In genomic region chr12:53501615-53502181, GRCh38 we compare ENCODE assay signal across 8 cellular contexts. TPM values are rescaled to one million over a fixed set of nuclear protein-coding genes. Genes with fewer than 3 reads are reported as not detected.
A peak's percentile ranks its signal among the peaks of the same experiment; 100 is the strongest.
DNase-seq lines count a peak whose midpoint lies in the region; ATAC-seq and TF ChIP-seq lines count a peak whose summit lies in the region.

No MANE protein-coding gene starts in this region.

- POLR2A ChIA-PET in activated CD4-positive, alpha-beta T cell treated with anti-CD3 and anti-CD28 coated beads, Interleukin-2, amount 10 ng/mL, durations not matched to agents 7 days and 5 days (lab: Charles Lee): interaction anchor here (0.9 to 1.2 kb wide), 3 partner anchors 19 to 177 kb away, joined by 3 to 5 read pairs (median 4); partner anchors contain the start of gene SP1
- POLR2A ChIA-PET in activated naive CD8-positive, alpha-beta T cell treated with anti-CD3 and anti-CD28 coated beads, Interleukin-2, amount 10 ng/mL, durations not matched to agents 7 days and 5 days (lab: Charles Lee): interaction anchor here (1.0 to 4.8 kb wide), 17 partner anchors 8 to 778 kb away, joined by 3 to 27 read pairs (median 4); partner anchors contain the start of genes AAAS, ATF7, ATP5MC2 and CBX5

- no peaks in the 10 kb centered on the region for H3K36me3 ChIP-seq in thoracic aorta

- peaks cover 34 to 64% of the 10 kb centered on the region in 2 donors for H3K4me1 ChIP-seq in thoracic aorta (ENCODE audit: control insufficient read depth in 1 of 2, low read depth in 2 of 2)

- H3K27ac Mint-ChIP-seq in activated CD4-positive, alpha-beta T cell treated with anti-CD3 and anti-CD28 coated beads, Interleukin-2, amount 10 ng/mL, durations not matched to agents 7 days and 5 days: peak overlapping the region; percentile 98
- peak overlapping the region; percentile 90 for H3K27ac Mint-ChIP-seq in activated naive CD8-positive, alpha-beta T cell treated with anti-CD3 and anti-CD28 coated beads, Interleukin-2, amount 10 ng/mL, durations not matched to agents 7 days and 5 days

- no peaks in the 10 kb centered on the region for H3K9me3 Mint-ChIP-seq in activated CD4-positive, alpha-beta T cell treated with anti-CD3 and anti-CD28 coated beads, Interleukin-2, amount 10 ng/mL, durations not matched to agents 7 days and 5 days
- H3K9me3 Mint-ChIP-seq in activated naive CD8-positive, alpha-beta T cell treated with anti-CD3 and anti-CD28 coated beads, Interleukin-2, amount 10 ng/mL, durations not matched to agents 7 days and 5 days: no peaks in the 10 kb centered on the region

- H3K9me3 ChIP-seq in thoracic aorta: no peaks in the 10 kb centered on the region

- peak overlapping the region; percentile 89 for H3K4me3 Mint-ChIP-seq in activated CD4-positive, alpha-beta T cell treated with anti-CD3 and anti-CD28 coated beads, Interleukin-2, amount 10 ng/mL, durations not matched to agents 7 days and 5 days
- H3K4me3 Mint-ChIP-seq in activated naive CD8-positive, alpha-beta T cell treated with anti-CD3 and anti-CD28 coated beads, Interleukin-2, amount 10 ng/mL, durations not matched to agents 7 days and 5 days: peak overlapping the region; percentile 84

- CTCF ChIA-PET in activated CD4-positive, alpha-beta T cell treated with anti-CD3 and anti-CD28 coated beads, Interleukin-2, amount 10 ng/mL, durations not matched to agents 7 days and 5 days (lab: Charles Lee): interaction anchor here (0.6 to 3.3 kb wide), 12 partner anchors 9 to 180 kb away, joined by 3 to 18 read pairs (median 4); partner anchors contain the start of gene AAAS

- H3K4me1 Mint-ChIP-seq in activated CD4-positive, alpha-beta T cell treated with anti-CD3 and anti-CD28 coated beads, Interleukin-2, amount 10 ng/mL, durations not matched to agents 7 days and 5 days: peaks cover 39% of the 10 kb centered on the region
- H3K4me1 Mint-ChIP-seq in activated naive CD8-positive, alpha-beta T cell treated with anti-CD3 and anti-CD28 coated beads, Interleukin-2, amount 10 ng/mL, durations not matched to agents 7 days and 5 days: peaks cover 18% of the 10 kb centered on the region

- H3K27me3 Mint-ChIP-seq in activated CD4-positive, alpha-beta T cell treated with anti-CD3 and anti-CD28 coated beads, Interleukin-2, amount 10 ng/mL, durations not matched to agents 7 days and 5 days: no peaks in the 10 kb centered on the region
- H3K27me3 Mint-ChIP-seq in activated naive CD8-positive, alpha-beta T cell treated with anti-CD3 and anti-CD28 coated beads, Interleukin-2, amount 10 ng/mL, durations not matched to agents 7 days and 5 days: no peaks in the 10 kb centered on the region

- ATAC-seq in activated naive CD8-positive, alpha-beta T cell treated with anti-CD3 and anti-CD28 coated beads, Interleukin-2, amount 10 ng/mL, durations not matched to agents 7 days and 5 days (ENCODE audit: low read depth): no peak
- ATAC-seq in thoracic aorta (ENCODE audit: insufficient number of reproducible peaks, low FRiP score, low read depth): no peak
- ATAC-seq in GM21447 (IDR thresholded peaks at IDR 0.05; ENCODE audit: unreplicated experiment): no peak

- no peak for DNase-seq in activated CD4-positive, alpha-beta T cell treated with anti-CD3 and anti-CD28 coated beads, Interleukin-2, amount 10 ng/mL, durations not matched to agents 7 days and 5 days
- DNase-seq in activated CD4-positive, alpha-beta T cell treated with anti-CD3 and anti-CD28 coated beads for 4 hours: no peak
- DNase-seq in activated naive CD8-positive, alpha-beta T cell treated with anti-CD3 and anti-CD28 coated beads, Interleukin-2, amount 10 ng/mL, durations not matched to agents 7 days and 5 days: no peak
- DNase-seq in thoracic aorta (ENCODE audit: low spot score) (no peak), NOMO-1 treated with dmso at 0.1 percent for 144 hours (lab: John Stamatoyannopoulos, UW; ENCODE audit: unreplicated experiment) (no peak), NCI-H1694 treated with DMSO at 0.1 percent for 48 hours (lab: John Stamatoyannopoulos, UW) (no peak)

- TF ChIP-seq CTCF in thoracic aorta (IDR thresholded peaks at IDR 0.05): no peak

- peak overlapping the region; percentile 99 for H3K27ac ChIP-seq in layer of hippocampus (ENCODE audit: low read depth, low read length)
- peak overlapping the region; percentile 98 to 99 for H3K27ac ChIP-seq in thoracic aorta

- H3K4me3 ChIP-seq in thoracic aorta: peak overlapping the region; percentile 87

- H3K27me3 ChIP-seq in layer of hippocampus (ENCODE audit: control insufficient read depth, insufficient read depth, low read length) (no peaks in the 10 kb centered on the region), thoracic aorta (replicated peaks; ENCODE audit: insufficient read depth) (no peaks in the 10 kb centered on the region)

- H3K36me3 Mint-ChIP-seq in activated CD4-positive, alpha-beta T cell treated with anti-CD3 and anti-CD28 coated beads, Interleukin-2, amount 10 ng/mL, durations not matched to agents 7 days and 5 days (ENCODE audit: low read depth): no peaks in the 10 kb centered on the region
- H3K36me3 Mint-ChIP-seq in activated naive CD8-positive, alpha-beta T cell treated with anti-CD3 and anti-CD28 coated beads, Interleukin-2, amount 10 ng/mL, durations not matched to agents 7 days and 5 days: peaks cover 6% of the 10 kb centered on the region

RNA-seq across cellular contexts. Expression of gene TARBP2, which starts 0.6 kb away (rescaled TPM):
- 10 to 100 TPM; 32.6 to 35.9 TPM for total RNA-seq in activated CD4-positive, alpha-beta T cell treated with anti-CD3 and anti-CD28 coated beads, Interleukin-2, amount 10 ng/mL, durations not matched to agents 7 days and 5 days
- total RNA-seq in activated naive CD8-positive, alpha-beta T cell treated with anti-CD3 and anti-CD28 coated beads, Interleukin-2, amount 10 ng/mL, durations not matched to agents 7 days and 5 days: 10 to 100 TPM; 32.3 to 34.9 TPM
- 10 to 100 TPM; 14.2 to 27.7 TPM for total RNA-seq in thoracic aorta

RNA-seq across cellular contexts. Expression of gene MAP3K12, which starts 2.4 kb away (rescaled TPM):
- total RNA-seq in activated CD4-positive, alpha-beta T cell treated with anti-CD3 and anti-CD28 coated beads, Interleukin-2, amount 10 ng/mL, durations not matched to agents 7 days and 5 days: 10 to 100 TPM; 26.0 to 26.1 TPM
- total RNA-seq in activated naive CD8-positive, alpha-beta T cell treated with anti-CD3 and anti-CD28 coated beads, Interleukin-2, amount 10 ng/mL, durations not matched to agents 7 days and 5 days: 10 to 100 TPM; 24.6 to 30.0 TPM
- total RNA-seq in thoracic aorta: 10 to 100 TPM; 27.9 to 36.8 TPM

RNA-seq across cellular contexts. Expression of gene NPFF, which starts 5.6 kb away (rescaled TPM):
- not detected for total RNA-seq in activated CD4-positive, alpha-beta T cell treated with anti-CD3 and anti-CD28 coated beads, Interleukin-2, amount 10 ng/mL, durations not matched to agents 7 days and 5 days
- not detected for total RNA-seq in activated naive CD8-positive, alpha-beta T cell treated with anti-CD3 and anti-CD28 coated beads, Interleukin-2, amount 10 ng/mL, durations not matched to agents 7 days and 5 days
- 1 to 10 TPM in 1 of 2 donors, not detected in 1; 9.1 TPM for total RNA-seq in thoracic aorta

RNA-seq across cellular contexts. Expression of gene PCBP2, which starts 49.8 kb away (rescaled TPM):
- 100 to 1,000 TPM; 882 to 943 TPM for total RNA-seq in activated CD4-positive, alpha-beta T cell treated with anti-CD3 and anti-CD28 coated beads, Interleukin-2, amount 10 ng/mL, durations not matched to agents 7 days and 5 days
- 100 to 1,000 TPM; 824 to 837 TPM for total RNA-seq in activated naive CD8-positive, alpha-beta T cell treated with anti-CD3 and anti-CD28 coated beads, Interleukin-2, amount 10 ng/mL, durations not matched to agents 7 days and 5 days
- total RNA-seq in thoracic aorta: 100 to 1,000 TPM; 326 to 466 TPM
